ENCODE assay signal across 12 cellular contexts in genomic region chr11:117808768-117809167, GRCh38. TPM values are rescaled to one million over a fixed set of nuclear protein-coding genes. Genes with fewer than 3 reads are reported as not detected.
A peak's percentile ranks its signal among the peaks of the same experiment; 100 is the strongest.
DNase-seq lines count a peak whose midpoint lies in the region; ATAC-seq and TF ChIP-seq lines count a peak whose summit lies in the region.
"Had no signal": no experiment of that assay in that cellular context is flagged by ENCODE, and none has a peak within 500 bp of the region (broad histone marks: within the 10 kb centered on the region; RNA-seq: fewer than 3 reads in every experiment).

No MANE protein-coding gene starts in this region.

- no peak overlapping the region for H4K8ac ChIP-seq in mesendoderm (ENCODE audit: low read depth, low read length)

- ATAC-seq in GM21717 (IDR thresholded peaks at IDR 0.05; ENCODE audit: unreplicated experiment) (no peak), GM19395 (IDR thresholded peaks at IDR 0.05; ENCODE audit: unreplicated experiment) (no peak)

- DNase-seq in HT-29 (ENCODE audit: low spot score), result peak; percentile 29
- DNase-seq in dorsolateral prefrontal cortex, result peak in 1 of 10 donors; percentile 19
- no peak for DNase-seq in mesendoderm
- DNase-seq in COLO829 (ENCODE audit: low spot score), result no peak
- no peak for DNase-seq in COLO668 (lab: John Stamatoyannopoulos, UW; ENCODE audit: unreplicated experiment)

- H3K4me3 ChIP-seq in ACC112 (ENCODE audit: low read depth, low read length) (0 out of 2 replicates have a peak overlapping the region, but pooled peaks have one; percentile 14), dorsolateral prefrontal cortex (peak overlapping the region in 25 of 59 donors; percentile 1 to 41 (median 22)), mesendoderm (ENCODE audit: low read length) (no peak overlapping the region)
- H3K4me3 ChIP-seq: adrenal gland, tibial artery had no signal

- H3K36me3 ChIP-seq in ACC112 (ENCODE audit: insufficient read depth, low read length) (no peaks in the 10 kb centered on the region), mesendoderm (ENCODE audit: control insufficient read depth, insufficient read depth, low read length) (no peaks in the 10 kb centered on the region)
- H3K36me3 ChIP-seq: adrenal gland, tibial artery had no signal

- no peak overlapping the region for H2AK5ac ChIP-seq in mesendoderm (ENCODE audit: low read length)

- no peak overlapping the region for H2BK120ac ChIP-seq in mesendoderm (ENCODE audit: low read depth, low read length)

- H3K4me2 ChIP-seq in mesendoderm (ENCODE audit: low read length), result no peak overlapping the region

- TF ChIP-seq CTCF in dorsolateral prefrontal cortex (IDR thresholded peaks at IDR 0.05 in 54 of 56, conservative IDR thresholded peaks at IDR 0.05 in 2 of 56; ENCODE audit: low read depth in 1 of 56, partially characterized antibody in 56 of 56), result no peak

- peaks cover 11% of the 10 kb centered on the region; the same call in 1 of the 2 replicates for H3K27me3 ChIP-seq in ACC112 (ENCODE audit: insufficient read depth, low read length)
- no peaks in the 10 kb centered on the region for H3K27me3 ChIP-seq in dorsolateral prefrontal cortex
- H3K27me3 ChIP-seq in mesendoderm (ENCODE audit: insufficient read depth, low read length, poor library complexity), result no peaks in the 10 kb centered on the region
- H3K27me3 ChIP-seq: adrenal gland had no signal

- H3K79me2 ChIP-seq in ACC112 (ENCODE audit: control insufficient read depth, insufficient read depth, low read length, unreplicated experiment) (no peaks in the 10 kb centered on the region), mesendoderm (ENCODE audit: control insufficient read depth, insufficient read depth, low read length) (no peaks in the 10 kb centered on the region)

- H3K9ac ChIP-seq in mesendoderm (ENCODE audit: low read length), result no peak overlapping the region

- no peak overlapping the region for H3K18ac ChIP-seq in mesendoderm (ENCODE audit: low read length)

- WGBS in mesendoderm (ENCODE audit: extremely low coverage, insufficient coverage, low lambda C conversion rate), result no CpG with 5 or more reads among the region's 13 CpGs

- H2BK15ac ChIP-seq in mesendoderm (replicated peaks; ENCODE audit: low read depth), result no peak overlapping the region

- H3K4ac ChIP-seq in mesendoderm (ENCODE audit: low read depth, low read length), result no peak overlapping the region

- H3K4me1 ChIP-seq in ACC112 (ENCODE audit: control insufficient read depth, insufficient read depth, low read length, unreplicated experiment) (no peaks in the 10 kb centered on the region), mesendoderm (ENCODE audit: control insufficient read depth, low read depth, low read length) (peaks cover 4% of the 10 kb centered on the region)

- no peak overlapping the region for H4K5ac ChIP-seq in mesendoderm (ENCODE audit: low read length)

- H2AFZ ChIP-seq in ACC112 (ENCODE audit: low read length, unreplicated experiment), result no peak overlapping the region

- no peak overlapping the region for H3K23ac ChIP-seq in mesendoderm (ENCODE audit: low read length)

- peak overlapping the region; percentile 68 for H3K56ac ChIP-seq in mesendoderm (ENCODE audit: low read length)

- intact Hi-C loops in dorsolateral prefrontal cortex (cut with DNase I), result loop anchor here (2.0 to 5.0 kb wide), 4 partner anchors 271 to 382 kb away; no protein-coding TSS in a partner anchor

- H3K79me1 ChIP-seq in mesendoderm (ENCODE audit: low read length), result peaks cover 1% of the 10 kb centered on the region

- no peak overlapping the region for H3K27ac ChIP-seq in ACC112 (ENCODE audit: low read depth, low read length)
- peak overlapping the region in 43 of 59 donors; percentile 0 to 84 (median 56) for H3K27ac ChIP-seq in dorsolateral prefrontal cortex
- H3K27ac ChIP-seq in mesendoderm (ENCODE audit: low read depth, low read length), result no peak overlapping the region
- H3K27ac ChIP-seq: adrenal gland, epithelial cell of prostate, tibial artery had no signal

- H2BK5ac ChIP-seq in mesendoderm (ENCODE audit: low read length), result no peak overlapping the region

RNA-seq across cellular contexts. Expression of gene DSCAML1, which starts 11.8 kb away (rescaled TPM):
- 0.31 TPM in 1 of 2 replicates, not detected in the other for total RNA-seq in HT-29 (2014; rRNA removed; shearing (Covaris generic))
- total RNA-seq in dorsolateral prefrontal cortex, result 10 to 100 TPM; 16.1 to 61.7 (median 35.6) TPM
- 0.06 TPM for polyA plus RNA-seq in mesendoderm (2013, experiment 1 of 2)
- 0.11 TPM for polyA plus RNA-seq in mesendoderm (2013, experiment 2 of 2)
- total RNA-seq: pulmonary artery endothelial cell had no signal

RNA-seq across cellular contexts. Expression of gene FXYD2, which starts 15.8 kb away (rescaled TPM):
- 2.4 and 6.1 TPM in 2 replicates for total RNA-seq in HT-29 (2014; rRNA removed; shearing (Covaris generic))
- total RNA-seq in dorsolateral prefrontal cortex, result 10 to 100 TPM in 5 of 120 experiments, 1 to 10 TPM in 115; 1.5 to 14.9 (median 4.6) TPM
- 0.95 TPM for polyA plus RNA-seq in mesendoderm (2013, experiment 1 of 2)
- polyA plus RNA-seq in mesendoderm (2013, experiment 2 of 2), result 1.1 TPM

Comparison
In these comparisons a context has a peak if more than half of its experiments do, and no peak if none do; other contexts are left out.
1. H3K27ac ChIP-seq: peak in dorsolateral prefrontal cortex (43 of 59); none in ACC112 (single experiment) and mesendoderm (single experiment).
2. RNA of gene DSCAML1, which starts 11.8 kb away (total RNA-seq): 16.1 to 61.7 TPM in dorsolateral prefrontal cortex; 0.31 TPM in HT-29; every median in the first group is over 10 times any median in the second.